ENCODE assay signal across 7 cellular contexts in the genomic region with DNA sequence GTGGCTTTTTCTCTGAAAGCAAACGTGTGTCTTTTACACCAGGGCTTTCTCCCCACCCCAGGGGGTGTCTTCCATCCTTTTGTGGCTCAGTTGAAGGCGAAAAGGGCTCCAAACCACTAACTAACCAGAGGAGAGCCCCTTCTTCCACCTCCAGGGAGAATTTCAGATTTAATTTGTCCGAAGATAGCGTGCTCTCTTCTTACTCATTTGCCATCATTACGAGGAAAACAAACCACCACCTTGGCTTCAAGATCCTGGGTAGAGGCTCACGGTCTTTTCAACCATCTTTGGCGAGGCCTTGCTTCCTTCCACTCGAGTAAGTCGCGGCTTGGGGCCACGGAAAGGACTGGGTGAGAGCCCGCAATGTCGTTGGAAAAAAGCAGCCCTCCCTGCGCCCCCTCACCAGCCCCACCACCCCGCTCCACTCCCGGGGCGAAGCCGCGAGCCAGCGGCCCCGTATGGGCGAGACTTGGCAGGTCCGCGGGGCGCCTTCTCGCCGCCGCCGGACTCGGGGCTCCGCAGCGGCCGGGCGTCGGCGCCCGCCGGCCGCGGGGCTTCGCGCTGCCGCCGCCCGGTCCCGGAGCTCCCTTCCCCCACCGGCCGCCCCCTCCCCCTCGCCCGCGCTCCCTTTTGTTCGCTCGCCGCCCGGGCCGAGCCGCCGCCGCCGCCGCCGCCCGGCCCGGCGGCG. TPM values are rescaled to one million over a fixed set of nuclear protein-coding genes. Genes with fewer than 3 reads are reported as not detected.
DNase-seq lines count a peak whose midpoint lies in the region; ATAC-seq lines count a peak whose summit lies in the region.

No MANE protein-coding gene starts in this region.

- peak overlapping the region in 1 of 2 experiments; percentile 47 for H3K23ac ChIP-seq in mesenchymal stem cell (ENCODE audit: low read length in 2 of 2)

- in situ Hi-C loops in G401 (cut with HindIII; ENCODE audit: low sequenced_read_pairs), result no loop called here

- H4K91ac ChIP-seq in mesenchymal stem cell (ENCODE audit: low read length), result peak overlapping the region; percentile 100

- ATAC-seq in HG02798 (IDR thresholded peaks at IDR 0.05; ENCODE audit: poor library complexity, unreplicated experiment) (peak; percentile 36), HG03039 (IDR thresholded peaks at IDR 0.05; ENCODE audit: unreplicated experiment) (no peak)

- peak overlapping the region; percentile 11 for H2AFZ ChIP-seq in mesenchymal stem cell (ENCODE audit: low read depth, low read length)

- peak overlapping the region; percentile 74 for H3K27ac Mint-ChIP-seq in dendritic cell treated with granulocyte-macrophage colony-stimulating factor and Interleukin-4, amounts not matched to agents 40 ng/mL and 50 ng/mL, for 4 days

- peaks cover 35% of the 10 kb centered on the region for H3K4me1 Mint-ChIP-seq in dendritic cell treated with granulocyte-macrophage colony-stimulating factor and Interleukin-4, amounts not matched to agents 40 ng/mL and 50 ng/mL, for 4 days (ENCODE audit: low read depth)

- H3K4ac ChIP-seq in mesenchymal stem cell (ENCODE audit: low read depth in 1 of 2, low read length in 2 of 2), result peak overlapping the region; percentile 79 to 91

- H3K4me1 ChIP-seq in mesenchymal stem cell (ENCODE audit: control insufficient read depth, insufficient read depth, low read depth, low read length), result peaks cover 14% of the 10 kb centered on the region

- H3K79me1 ChIP-seq in mesenchymal stem cell (replicated peaks; ENCODE audit: low read length, poor library complexity, severe bottlenecking), result peaks cover 4% of the 10 kb centered on the region

- no peaks in the 10 kb centered on the region for H3K9me3 ChIP-seq in mesenchymal stem cell (ENCODE audit: control insufficient read depth, low read length)

- peak overlapping the region; percentile 77 for H3K4me2 ChIP-seq in mesenchymal stem cell (ENCODE audit: low read length, poor library complexity, severe bottlenecking)

- peaks cover 6 to 23% of the 10 kb centered on the region in 2 experiments for H3K36me3 ChIP-seq in mesenchymal stem cell (ENCODE audit: control insufficient read depth in 1 of 2, insufficient read depth in 2 of 2, low read depth in 1 of 2, low read length in 2 of 2)

- H3K4me3 ChIP-seq in mesenchymal stem cell (ENCODE audit: insufficient read depth in 1 of 2, low read depth in 1 of 2, low read length in 2 of 2), result peak overlapping the region; percentile 60 to 72

- H3K18ac ChIP-seq in mesenchymal stem cell (ENCODE audit: low read depth in 1 of 2, low read length in 2 of 2), result peak overlapping the region; percentile 91 to 95

- no peaks in the 10 kb centered on the region for H3K9me3 Mint-ChIP-seq in dendritic cell treated with granulocyte-macrophage colony-stimulating factor and Interleukin-4, amounts not matched to agents 40 ng/mL and 50 ng/mL, for 4 days

- H3K27me3 ChIP-seq in mesenchymal stem cell (ENCODE audit: control insufficient read depth in 1 of 2, insufficient read depth in 1 of 2, low read length in 2 of 2), result no peaks in the 10 kb centered on the region

- WGBS in mesenchymal stem cell, result 1% methylated on average over 28 of the region's 66 CpGs

- intact Hi-C loops in dendritic cell treated with granulocyte-macrophage colony-stimulating factor and Interleukin-4, amounts not matched to agents 40 ng/mL and 50 ng/mL, for 4 days (cut with micrococcal nuclease), result no loop called here

- H2BK15ac ChIP-seq in mesenchymal stem cell (ENCODE audit: low read depth, poor library complexity, severe bottlenecking), result peak overlapping the region; percentile 99

- H4K8ac ChIP-seq in mesenchymal stem cell (ENCODE audit: low read length), result peak overlapping the region; percentile 74

- H3K36me3 Mint-ChIP-seq in dendritic cell treated with granulocyte-macrophage colony-stimulating factor and Interleukin-4, amounts not matched to agents 40 ng/mL and 50 ng/mL, for 4 days (ENCODE audit: low read depth), result peaks cover 14% of the 10 kb centered on the region

- H2BK12ac ChIP-seq in mesenchymal stem cell (ENCODE audit: low read length in 2 of 2), result peak overlapping the region; percentile 55 to 62

- H2BK120ac ChIP-seq in mesenchymal stem cell (ENCODE audit: low read depth, low read length), result peak overlapping the region; percentile 100

- peak; percentile 68 for DNase-seq in G401 (ENCODE audit: low spot score)
- DNase-seq in SK-N-DZ (ENCODE audit: low spot score), result peak; percentile 38
- peak; percentile 69 for DNase-seq in mesenchymal stem cell

- H3K27ac ChIP-seq in mesenchymal stem cell (ENCODE audit: low read length, poor library complexity, severe bottlenecking) (peak overlapping the region; percentile 74), temporal lobe (ENCODE audit: low read depth, low read length) (peak overlapping the region; percentile 98)

- peaks cover 51% of the 10 kb centered on the region for H3K27me3 Mint-ChIP-seq in dendritic cell treated with granulocyte-macrophage colony-stimulating factor and Interleukin-4, amounts not matched to agents 40 ng/mL and 50 ng/mL, for 4 days

- peak overlapping the region; percentile 95 for H3K9ac ChIP-seq in mesenchymal stem cell (ENCODE audit: low read length)

- H2AK5ac ChIP-seq in mesenchymal stem cell (ENCODE audit: low read length, severe bottlenecking), result peak overlapping the region; percentile 81

- H2BK5ac ChIP-seq in mesenchymal stem cell (ENCODE audit: low read depth, low read length, poor library complexity, severe bottlenecking), result peak overlapping the region; percentile 58

- H3K4me3 Mint-ChIP-seq in dendritic cell treated with granulocyte-macrophage colony-stimulating factor and Interleukin-4, amounts not matched to agents 40 ng/mL and 50 ng/mL, for 4 days, result peak overlapping the region; percentile 41

- peak overlapping the region in 1 of 2 experiments; percentile 61 for H3K14ac ChIP-seq in mesenchymal stem cell (ENCODE audit: low read length in 2 of 2)

RNA-seq across cellular contexts. Expression of gene ZNF532, which starts 1.7 kb away (rescaled TPM):
- total RNA-seq in G401 (2014; rRNA removed; shearing (Covaris generic)), result 19.5 and 21.9 TPM in 2 replicates
- polyA plus RNA-seq in SK-N-DZ (2014; cell fraction: cytosol; rRNA removed), result 42.6 and 65.6 TPM in 2 replicates
- 43.0 and 70.1 TPM in 2 replicates for polyA plus RNA-seq in SK-N-DZ (2014; cell fraction: nucleus; rRNA removed)
- polyA plus RNA-seq in mesenchymal stem cell (2013, experiment 1 of 2), result 65.7 TPM
- polyA plus RNA-seq in mesenchymal stem cell (2013, experiment 2 of 2), result 65.9 TPM
- total RNA-seq in temporal lobe, result 184 TPM
